15 cellular contexts compared by ENCODE assay signal in the genomic region with DNA sequence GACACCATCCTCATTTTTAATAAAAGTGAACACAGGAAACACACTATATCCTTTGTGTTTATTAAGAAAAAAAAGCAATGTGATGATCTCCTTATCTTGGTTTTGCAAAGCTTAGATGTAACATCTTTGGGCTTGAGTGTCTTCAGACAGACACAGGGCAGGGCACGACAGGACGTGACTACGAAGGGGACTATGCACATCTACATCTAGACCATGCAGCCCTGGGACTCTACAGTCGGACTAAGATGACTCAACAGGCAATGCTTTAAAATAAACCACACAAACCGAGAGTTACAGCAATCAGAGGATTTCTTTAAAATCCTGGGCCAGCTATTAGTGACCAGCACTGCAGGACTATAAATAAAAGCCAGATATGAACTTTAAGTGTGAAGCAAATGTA. TPM values are rescaled to one million over a fixed set of nuclear protein-coding genes. Genes with fewer than 3 reads are reported as not detected.
DNase-seq lines count a peak whose midpoint lies in the region; ATAC-seq, FAIRE-seq and TF ChIP-seq lines count a peak whose summit lies in the region.
"Had no signal": no experiment of that assay in that cellular context is flagged by ENCODE, and none has a peak within 500 bp of the region (broad histone marks: within the 10 kb centered on the region; RNA-seq: fewer than 3 reads in every experiment).

No MANE protein-coding gene starts in this region.

- H3K27ac Mint-ChIP-seq in activated T-helper 17 cell treated with anti-CD3 and anti-CD28 coated beads, Interleukin-2, amount 50 U/mL, for 72 hours = no peak overlapping the region
- H3K27ac Mint-ChIP-seq in CD4-positive, alpha-beta T cell = no peak overlapping the region
- H3K27ac Mint-ChIP-seq: activated CD4-positive, alpha-beta T cell treated with anti-CD3 and anti-CD28 coated beads, Interleukin-2, amount 10 ng/mL, durations not matched to agents 7 days and 5 days had no signal

- no peak for TF ChIP-seq RAD21 in A549 (conservative IDR thresholded peaks at IDR 0.05 in 1 of 2, IDR thresholded peaks at IDR 0.05 in 1 of 2)

- H3K4me1 Mint-ChIP-seq in activated T-helper 17 cell treated with anti-CD3 and anti-CD28 coated beads, Interleukin-2, amount 50 U/mL, for 72 hours = peaks cover 5% of the 10 kb centered on the region
- H3K4me1 Mint-ChIP-seq in CD4-positive, alpha-beta T cell (ENCODE audit: low read depth) = peaks cover 6% of the 10 kb centered on the region

- H3K27me3 ChIP-seq in foreskin keratinocyte (no peaks in the 10 kb centered on the region), right lobe of liver (no peaks in the 10 kb centered on the region)
- H3K27me3 ChIP-seq in CD4-positive, alpha-beta T cell (ENCODE audit: control insufficient read depth, insufficient read depth, low read length) = no peaks in the 10 kb centered on the region
- H3K27me3 ChIP-seq: tibial nerve had no signal

- ATAC-seq in A549 (peak; percentile 33 to 74; a peak in 4 of 6 replicates), foreskin keratinocyte (peak; percentile 89), right lobe of liver (no peak), GM18861 (IDR thresholded peaks at IDR 0.05; ENCODE audit: unreplicated experiment) (no peak)
- peak; percentile 63 for ATAC-seq in activated T-helper 17 cell treated with anti-CD3 and anti-CD28 coated beads, Interleukin-2, amount 50 U/mL, for 72 hours (replicated peaks)
- no peak for ATAC-seq in CD4-positive, alpha-beta T cell (ENCODE audit: poor library complexity)

- TF ChIP-seq CTCF in A549 (IDR thresholded peaks at IDR 0.05) (no peak), foreskin keratinocyte (conservative IDR thresholded peaks at IDR 0.05) (no peak), right lobe of liver (IDR thresholded peaks at IDR 0.05) (no peak), kidney (IDR thresholded peaks at IDR 0.05; ENCODE audit: borderline replicate concordance, extremely low read depth, insufficient read depth) (no peak)
- TF ChIP-seq CTCF in CD4-positive, alpha-beta T cell (IDR thresholded peaks at IDR 0.05) = no peak

- TF ChIP-seq POLR2A in A549 (IDR thresholded peaks at IDR 0.05; ENCODE audit: low read length) = no peak
- no peak for TF ChIP-seq POLR2A in right lobe of liver (IDR thresholded peaks at IDR 0.05)

- CTCF ChIA-PET in A549 (lab: Yijun Ruan, JAX) = interaction anchor here (0.6 to 4.6 kb wide), 6 partner anchors 11 to 379 kb away, joined by 4 to 20 read pairs (median 5); no protein-coding TSS in a partner anchor
- CTCF ChIA-PET in CD4-positive, alpha-beta T cell (lab: Charles Lee) = no interaction called here

- peak in 1 of 2 experiments; percentile 39 for DNase-seq in A549 (ENCODE audit: low read depth in 1 of 2, low spot score in 1 of 2)
- peak; percentile 26 for DNase-seq in H4 (ENCODE audit: low spot score)
- DNase-seq in foreskin keratinocyte = peak; percentile 64 to 80
- DNase-seq in CD4-positive, alpha-beta T cell = no peak
- DNase-seq in right lobe of liver = no peak
- no peak for DNase-seq in kidney
- DNase-seq: activated CD4-positive, alpha-beta T cell treated with anti-CD3 and anti-CD28 coated beads, Interleukin-2, amount 10 ng/mL, durations not matched to agents 7 days and 5 days; activated effector memory CD4-positive, alpha-beta T cell treated with anti-CD3 and anti-CD28 coated beads, Interleukin-2, amount 50 U/mL, for 16 hours; AML-193; DND-41; Kasumi-1 had no signal

- POLR2A ChIA-PET in A549 (lab: Yijun Ruan, JAX) = no interaction called here
- POLR2A ChIA-PET in CD4-positive, alpha-beta T cell (lab: Charles Lee) = no interaction called here

- intact Hi-C loops in CD4-positive, alpha-beta T cell (cut with DNase I, micrococcal nuclease) = no loop called here
- intact Hi-C loops in right lobe of liver (cut with DNase I) = no loop called here
- intact Hi-C loops in kidney (cut with DNase I) = no loop called here

- peak; percentile 43 for FAIRE-seq in A549 (lab: Jason Lieb, UNC)
- FAIRE-seq in kidney (lab: Jason Lieb, UNC) = no peak

- peak overlapping the region; percentile 69 for H3K4me3 Mint-ChIP-seq in activated T-helper 17 cell treated with anti-CD3 and anti-CD28 coated beads, Interleukin-2, amount 50 U/mL, for 72 hours
- H3K4me3 Mint-ChIP-seq in CD4-positive, alpha-beta T cell = no peak overlapping the region
- H3K4me3 Mint-ChIP-seq: activated CD4-positive, alpha-beta T cell treated with anti-CD3 and anti-CD28 coated beads, Interleukin-2, amount 10 ng/mL, durations not matched to agents 7 days and 5 days had no signal

- peaks cover 84% of the 10 kb centered on the region for H3K36me3 Mint-ChIP-seq in activated T-helper 17 cell treated with anti-CD3 and anti-CD28 coated beads, Interleukin-2, amount 50 U/mL, for 72 hours (ENCODE audit: low read depth)
- H3K36me3 Mint-ChIP-seq in CD4-positive, alpha-beta T cell (ENCODE audit: low read depth) = peaks cover 91% of the 10 kb centered on the region

- H3K27ac ChIP-seq in A549 (no peak overlapping the region; a peak in 1 of 6 replicates), foreskin keratinocyte (peak overlapping the region; percentile 24), right lobe of liver (no peak overlapping the region), kidney (ENCODE audit: low read depth in 2 of 2, low read length in 2 of 2) (no peak overlapping the region)
- no peak overlapping the region for H3K27ac ChIP-seq in CD4-positive, alpha-beta T cell (ENCODE audit: low read depth, low read length)

- no peaks in the 10 kb centered on the region for H3K27me3 Mint-ChIP-seq in activated T-helper 17 cell treated with anti-CD3 and anti-CD28 coated beads, Interleukin-2, amount 50 U/mL, for 72 hours
- H3K27me3 Mint-ChIP-seq in CD4-positive, alpha-beta T cell = no peaks in the 10 kb centered on the region
- H3K27me3 Mint-ChIP-seq: activated CD4-positive, alpha-beta T cell treated with anti-CD3 and anti-CD28 coated beads, Interleukin-2, amount 10 ng/mL, durations not matched to agents 7 days and 5 days had no signal

- peaks cover 21% of the 10 kb centered on the region for H3K4me1 ChIP-seq in A549
- peaks cover 8% of the 10 kb centered on the region for H3K4me1 ChIP-seq in foreskin keratinocyte
- H3K4me1 ChIP-seq in right lobe of liver = no peaks in the 10 kb centered on the region
- no peaks in the 10 kb centered on the region for H3K4me1 ChIP-seq in kidney (ENCODE audit: control insufficient read depth in 1 of 2, insufficient read depth in 1 of 2, low read depth in 1 of 2, low read length in 2 of 2)

- peak overlapping the region; percentile 42; the same call in 1 of the 3 replicates for H3K4me2 ChIP-seq in A549

- no peak for TF ChIP-seq EP300 in A549 (IDR thresholded peaks at IDR 0.05)

- no peak overlapping the region for H3K9ac ChIP-seq in kidney (ENCODE audit: low read length in 2 of 2)

- H3K9me3 Mint-ChIP-seq in activated T-helper 17 cell treated with anti-CD3 and anti-CD28 coated beads, Interleukin-2, amount 50 U/mL, for 72 hours = no peaks in the 10 kb centered on the region
- no peaks in the 10 kb centered on the region for H3K9me3 Mint-ChIP-seq in CD4-positive, alpha-beta T cell
- H3K9me3 Mint-ChIP-seq: activated CD4-positive, alpha-beta T cell treated with anti-CD3 and anti-CD28 coated beads, Interleukin-2, amount 10 ng/mL, durations not matched to agents 7 days and 5 days had no signal

- 41% methylated on average over 5 of the region's 5 CpGs for WGBS in A549 (ENCODE audit: missing lambda C conversion rate)
- WGBS in right lobe of liver (ENCODE audit: insufficient coverage, low coverage, low lambda C conversion rate, missing lambda C conversion rate) = 68% methylated on average over 5 of the region's 5 CpGs

- no peak overlapping the region for H3K4me3 ChIP-seq in A549
- H3K4me3 ChIP-seq in right lobe of liver = no peak overlapping the region
- no peak overlapping the region for H3K4me3 ChIP-seq in kidney (ENCODE audit: low read length in 2 of 2)
- H3K4me3 ChIP-seq: skin epidermis, tibial nerve had no signal

- H3K9me3 ChIP-seq in A549 (no peaks in the 10 kb centered on the region), right lobe of liver (no peaks in the 10 kb centered on the region), kidney (ENCODE audit: control insufficient read depth in 1 of 2, low read length in 2 of 2) (no peaks in the 10 kb centered on the region)
- H3K9me3 ChIP-seq in CD4-positive, alpha-beta T cell (ENCODE audit: control insufficient read depth, low read length) = no peaks in the 10 kb centered on the region
- H3K9me3 ChIP-seq: tibial nerve had no signal

- H3K36me3 ChIP-seq in right lobe of liver (peaks cover 0 to 30% (median 7%) of the 10 kb centered on the region in 4 donors), kidney (ENCODE audit: control insufficient read depth in 1 of 2, insufficient read depth in 2 of 2, low read length in 2 of 2) (peaks cover 22 to 26% of the 10 kb centered on the region in 2 donors)

TF ChIP-seq in A549, 52 proteins besides CTCF, POLR2A, EP300 and RAD21 (continues in another document):
- TF ChIP-seq ZFP36 (IDR thresholded peaks at IDR 0.05; ENCODE audit: borderline replicate concordance, partially characterized antibody) (no peak), KDM1A (IDR thresholded peaks at IDR 0.05; ENCODE audit: low read depth) (no peak)

RNA-seq across cellular contexts. Expression of a gene that starts 22.8 kb away (rescaled TPM):
- polyA plus RNA-seq in A549 (2011; rRNA removed) (76.6 TPM in 2 replicates), A549 (2017; fragmentation: RNase III; extraction: RNeasy Plus Mini Kit Qiagen cat#74134 plus additional on column Dnase treatment) (37.5 to 40.6 TPM (median 39.6 TPM) in 3 replicates), foreskin keratinocyte (36.8 and 37.5 TPM in 2 replicates), kidney (ENCODE audit: insufficient read depth, low read depth, low replicate concordance) (47.9 TPM)
- 43.2 and 45.1 TPM in 2 replicates for polyA plus RNA-seq in A549 (2012; cell fraction: cytosol; rRNA removed)
- polyA plus RNA-seq in A549 (2012; cell fraction: nucleus; rRNA removed) = 44.9 and 58.5 TPM in 2 replicates
- polyA minus RNA-seq in A549 (2011; rRNA and poly(A)+ RNA removed) = 54.6 and 60.5 TPM in 2 replicates
- 47.9 and 50.3 TPM in 2 replicates for total RNA-seq in H4 (2014; rRNA removed; shearing (Covaris generic))
- 10 to 100 TPM; 42.6 to 45.6 TPM for total RNA-seq in activated T-helper 17 cell treated with anti-CD3 and anti-CD28 coated beads, Interleukin-2, amount 50 U/mL, for 72 hours
- total RNA-seq in foreskin keratinocyte (36.4 and 39.5 TPM in 2 replicates), right lobe of liver (10 to 100 TPM; 29.5 to 46.9 (median 40.8) TPM), kidney (48.7 TPM)
- 100 to 1,000 TPM; 102 to 107 TPM for total RNA-seq in CD4-positive, alpha-beta T cell

RNA-seq across cellular contexts. Expression of a gene that starts 49.3 kb away (rescaled TPM):
- polyA plus RNA-seq in A549 (2011; rRNA removed) (6.7 and 6.8 TPM in 2 replicates), A549 (2017; fragmentation: RNase III; extraction: RNeasy Plus Mini Kit Qiagen cat#74134 plus additional on column Dnase treatment) (9.5 to 11.2 TPM (median 10.1 TPM) in 3 replicates), foreskin keratinocyte (3.2 and 4.5 TPM in 2 replicates), kidney (ENCODE audit: insufficient read depth, low read depth, low replicate concordance) (7.8 TPM)
- polyA plus RNA-seq in A549 (2012; cell fraction: cytosol; rRNA removed) = 2.6 and 3.0 TPM in 2 replicates
- polyA plus RNA-seq in A549 (2012; cell fraction: nucleus; rRNA removed) = 2.3 and 2.5 TPM in 2 replicates
- 4.4 and 4.7 TPM in 2 replicates for polyA minus RNA-seq in A549 (2011; rRNA and poly(A)+ RNA removed)
- total RNA-seq in H4 (2014; rRNA removed; shearing (Covaris generic)) = 5.7 and 8.2 TPM in 2 replicates
- total RNA-seq in activated T-helper 17 cell treated with anti-CD3 and anti-CD28 coated beads, Interleukin-2, amount 50 U/mL, for 72 hours = 10 to 100 TPM; 20.6 to 33.0 TPM
- total RNA-seq in foreskin keratinocyte (6.8 and 8.0 TPM in 2 replicates), right lobe of liver (1 to 10 TPM; 4.5 to 9.4 (median 5.3) TPM), kidney (13.8 TPM)
- total RNA-seq in CD4-positive, alpha-beta T cell = 10 to 100 TPM; 16.6 to 18.1 TPM

Comparison
In these comparisons a context has a peak if more than half of its experiments do, and no peak if none do; other contexts are left out.
1. ATAC-seq: peak in A549 (2 of 2), activated T-helper 17 cell treated with anti-CD3 and anti-CD28 coated beads, Interleukin-2, amount 50 U/mL, for 72 hours (single experiment) and foreskin keratinocyte (single experiment); none in CD4-positive, alpha-beta T cell (single experiment), right lobe of liver (0 of 4) and GM18861 (single experiment).
2. DNase-seq: peak in H4 (single experiment) and foreskin keratinocyte (2 of 2); none in CD4-positive, alpha-beta T cell (0 of 10), right lobe of liver (0 of 3) and kidney (single experiment).